In genomic region chr5:174571662-174572397, GRCh38 we compare ENCODE assay signal across 8 cellular contexts.
DNase-seq lines count a peak whose midpoint lies in the region; ATAC-seq, FAIRE-seq and TF ChIP-seq lines count a peak whose summit lies in the region.

No MANE protein-coding gene starts in this region.

- peak; percentile 93 to 98 for ATAC-seq in right cardiac atrium
- ATAC-seq in HG03442 (IDR thresholded peaks at IDR 0.05; ENCODE audit: unreplicated experiment): no peak

- H3K4me1 ChIP-seq in H9 (ENCODE audit: insufficient read depth, low read length) (no peaks in the 10 kb centered on the region; the same call in 1 of the 2 replicates), right cardiac atrium (ENCODE audit: control insufficient read depth, insufficient read depth, low read length) (peaks cover 1% of the 10 kb centered on the region), small intestine (ENCODE audit: control insufficient read depth in 2 of 2, insufficient read depth in 1 of 2, low read depth in 1 of 2, low read length in 1 of 2) (no peaks in the 10 kb centered on the region)

- DNase-seq in H9 (peak; percentile 49), astrocyte of the cerebellum (ENCODE audit: low read depth) (peak; percentile 100), right cardiac atrium (peak; percentile 54 to 62 (median 61)), small intestine (peak; percentile 90), GM13976 (ENCODE audit: low spot score) (no peak), NCI-H510A treated with DMSO at 0.1 percent for 48 hours (lab: John Stamatoyannopoulos, UW) (no peak)
- no peak for DNase-seq in effector CD4-positive, alpha-beta T cell

- H2BK5ac ChIP-seq in H9 (ENCODE audit: insufficient read length, low read length): no peak overlapping the region

- H3K36me3 Mint-ChIP-seq in H9 (ENCODE audit: insufficient read depth in 1 of 3, low read depth in 3 of 3): no peaks in the 10 kb centered on the region; a peak in 1 of 7 replicates

- H2AK5ac ChIP-seq in H9 (ENCODE audit: insufficient read length, low read length): no peak overlapping the region

- H2BK12ac ChIP-seq in H9 (ENCODE audit: insufficient read length, low read depth, low read length): no peak overlapping the region

- H3K23ac ChIP-seq in H9 (ENCODE audit: insufficient read length, low read depth, low read length): no peak overlapping the region

- no peak overlapping the region for H4K8ac ChIP-seq in H9 (replicated peaks; ENCODE audit: insufficient read length, low read depth, low read length)

- no peak overlapping the region for H3K14ac ChIP-seq in H9 (ENCODE audit: insufficient read depth, low read length)

- H4K91ac ChIP-seq in H9 (ENCODE audit: insufficient read length, low read depth, low read length): no peak overlapping the region

- H3K27ac ChIP-seq in H9 (ENCODE audit: insufficient read length, low read depth, low read length) (no peak overlapping the region), right cardiac atrium (ENCODE audit: low read length) (no peak overlapping the region), small intestine (ENCODE audit: low read depth in 1 of 2, low read length in 1 of 2) (no peak overlapping the region)

- H3K27me3 Mint-ChIP-seq in H9 (ENCODE audit: low read depth): peaks cover 10% of the 10 kb centered on the region

- H4K5ac ChIP-seq in H9 (ENCODE audit: insufficient read length, low read depth, low read length): no peak overlapping the region

- H2BK20ac ChIP-seq in H9 (ENCODE audit: low read depth, low read length, poor library complexity, severe bottlenecking): no peak overlapping the region

- H3K4ac ChIP-seq in H9 (ENCODE audit: low read depth, low read length): no peak overlapping the region

- in situ Hi-C loops in astrocyte of the cerebellum (cut with HindIII; ENCODE audit: low sequenced_read_pairs): no loop called here
- in situ Hi-C loops in GM13976 (cut with MboI; ENCODE audit: low sequenced_read_pairs, unreplicated experiment): no loop called here

- no CpG with 5 or more reads among the region's 7 CpGs for WGBS in H9 (ENCODE audit: extremely low coverage, insufficient read length, low lambda C conversion rate)
- 20% methylated on average over 7 of the region's 7 CpGs for WGBS in right cardiac atrium
- 12 to 29% (median 29%) methylated on average over 7 of the region's 7 CpGs for WGBS in small intestine, 3 donors

- no peaks in the 10 kb centered on the region for H3K79me2 ChIP-seq in H9 (ENCODE audit: insufficient read depth, low read length)

- no peak overlapping the region for H3K4me3 Mint-ChIP-seq in H9

- H3K79me1 ChIP-seq in H9 (ENCODE audit: insufficient read depth, low read depth, low read length, poor library complexity, severe bottlenecking): no peaks in the 10 kb centered on the region

- no peak overlapping the region for H2BK15ac ChIP-seq in H9 (ENCODE audit: low read depth, low read length)

- no peak overlapping the region for H2AFZ ChIP-seq in H9 (ENCODE audit: low read length)

- H2BK120ac ChIP-seq in H9 (ENCODE audit: low read depth, low read length, poor library complexity, severe bottlenecking): no peak overlapping the region

- H3K4me2 ChIP-seq in H9 (ENCODE audit: insufficient read depth, insufficient read length, low read length): no peak overlapping the region

- H3K23me2 ChIP-seq in H9 (ENCODE audit: insufficient read length, low read depth, low read length, poor library complexity, severe bottlenecking): no peaks in the 10 kb centered on the region

- H3K27ac Mint-ChIP-seq in H9: no peak overlapping the region

- H3K9me3 Mint-ChIP-seq in H9: no peaks in the 10 kb centered on the region

- intact Hi-C loops in right cardiac atrium (cut with DNase I): no loop called here

- H3K9me3 ChIP-seq in H9 (ENCODE audit: control insufficient read depth, low read depth, low read length) (no peaks in the 10 kb centered on the region), right cardiac atrium (ENCODE audit: control insufficient read depth, low read length) (no peaks in the 10 kb centered on the region), small intestine (ENCODE audit: control insufficient read depth, low read depth) (no peaks in the 10 kb centered on the region)

- no peak; the same call in 1 of the 3 replicates for TF ChIP-seq CTCF in H9 (conservative IDR thresholded peaks at IDR 0.05)
- peak; percentile 71 for TF ChIP-seq CTCF in astrocyte of the cerebellum (IDR thresholded peaks at IDR 0.05; ENCODE audit: low read depth, low read length, missing control alignments)
- TF ChIP-seq CTCF in GM13976 (IDR thresholded peaks at IDR 0.05; ENCODE audit: borderline replicate concordance, control extremely low read depth, extremely low read depth, insufficient read depth, missing control alignments): no peak

- no peak overlapping the region for H3K56ac ChIP-seq in H9 (ENCODE audit: insufficient read length, low read depth, low read length)

- no peaks in the 10 kb centered on the region for H3K36me3 ChIP-seq in small intestine (ENCODE audit: control insufficient read depth in 2 of 2, insufficient read depth in 2 of 2, low read length in 2 of 2)

- H3K27me3 ChIP-seq in H9 (ENCODE audit: insufficient read depth, low read length) (no peaks in the 10 kb centered on the region), right cardiac atrium (ENCODE audit: control insufficient read depth, insufficient read depth) (no peaks in the 10 kb centered on the region), small intestine (ENCODE audit: control insufficient read depth in 2 of 2, insufficient read depth in 2 of 2, low read length in 2 of 2) (peaks cover 0 to 2% of the 10 kb centered on the region in 2 donors)

- no peak overlapping the region for H3K4me3 ChIP-seq in astrocyte of the cerebellum (ENCODE audit: low read depth, low read length)
- H3K4me3 ChIP-seq in right cardiac atrium (ENCODE audit: low read length): no peak overlapping the region
- no peak overlapping the region for H3K4me3 ChIP-seq in small intestine (ENCODE audit: low read depth in 1 of 2, low read length in 2 of 2)

- H3K4me1 Mint-ChIP-seq in H9: peaks cover 0 to 9% of the 10 kb centered on the region in 2 experiments; a peak in 2 of 4 replicates

- H3K18ac ChIP-seq in H9 (ENCODE audit: insufficient read length, low read depth, low read length): no peak overlapping the region

- no peak for FAIRE-seq in small intestine (lab: Jason Lieb, UNC)

- no peak overlapping the region for H3T11ph ChIP-seq in H9 (ENCODE audit: low read length)

- H3K9ac ChIP-seq in H9 (ENCODE audit: extremely low read depth, insufficient read length, low read length): no peak overlapping the region

- H4K20me1 ChIP-seq in H9 (ENCODE audit: control insufficient read depth, insufficient read depth, insufficient read length): no peaks in the 10 kb centered on the region

Comparison
In these comparisons a context has a peak if more than half of its experiments do, and no peak if none do; other contexts are left out.
1. DNase-seq: peak in H9 (single experiment), astrocyte of the cerebellum (single experiment), right cardiac atrium (3 of 3) and small intestine (single experiment); none in effector CD4-positive, alpha-beta T cell (single experiment), GM13976 (single experiment) and NCI-H510A treated with DMSO at 0.1 percent for 48 hours (single experiment).